18 cellular contexts compared by ENCODE assay signal in the genomic region with DNA sequence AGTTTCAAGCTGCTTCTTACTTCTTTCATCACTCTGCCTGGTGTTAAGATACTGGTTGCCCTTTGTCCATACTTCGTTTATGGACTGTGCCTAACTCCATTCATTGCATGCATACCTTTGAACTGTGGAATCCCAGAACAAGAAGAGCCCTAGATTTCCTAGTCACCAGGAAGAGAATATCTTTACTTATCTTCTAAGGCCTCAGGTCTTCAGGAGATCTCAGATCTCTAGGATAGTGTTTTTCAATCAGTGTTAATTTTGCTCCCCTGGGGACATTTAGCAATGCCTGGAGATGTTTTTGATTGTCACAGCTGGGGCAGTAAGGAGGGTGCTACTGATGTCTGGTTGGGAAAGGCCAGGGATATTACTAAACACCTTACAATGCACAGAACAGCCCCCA. TPM values are rescaled to one million over a fixed set of nuclear protein-coding genes. Genes with fewer than 3 reads are reported as not detected.
"Had no signal": no experiment of that assay in that cellular context is flagged by ENCODE, and none has a peak within 500 bp of the region (broad histone marks: within the 10 kb centered on the region; RNA-seq: fewer than 3 reads in every experiment).

No MANE protein-coding gene starts in this region.

- ATAC-seq: activated CD4-positive, alpha-beta T cell treated with anti-CD3 and anti-CD28 coated beads for 36 hours; gastroesophageal sphincter; stimulated activated naive CD8-positive, alpha-beta T cell treated with anti-CD3 and anti-CD28 coated beads, Interleukin-15, amount 100 ng/mL, for 72 hours had no signal

- H3K36me3 Mint-ChIP-seq: activated CD4-positive, alpha-beta memory T cell treated with anti-CD3 and anti-CD28 coated beads for 36 hours; activated naive CD8-positive, alpha-beta T cell treated with anti-CD3 and anti-CD28 coated beads for 36 hours; memory B cell; naive B cell; stimulated activated effector memory CD8-positive, alpha-beta T cell treated with anti-CD3 and anti-CD28 coated beads, Interleukin-12 subunit alpha, Interleukin-12 subunit beta, amount 100 ng/mL, for 72 hours had no signal

- H3K36me3 ChIP-seq: gastroesophageal sphincter, tibial artery had no signal

- H3K9me3 Mint-ChIP-seq: activated B cell treated with CpG ODN at 0.5 μM for 24 hours; activated CD4-positive, alpha-beta memory T cell treated with anti-CD3 and anti-CD28 coated beads for 36 hours; activated naive CD8-positive, alpha-beta T cell treated with anti-CD3 and anti-CD28 coated beads for 36 hours; memory B cell; naive B cell; stimulated activated effector memory CD8-positive, alpha-beta T cell treated with anti-CD3 and anti-CD28 coated beads, Interleukin-12 subunit alpha, Interleukin-12 subunit beta, amount 100 ng/mL, for 72 hours; stimulated activated naive CD8-positive, alpha-beta T cell treated with anti-CD3 and anti-CD28 coated beads, Interleukin-15, amount 100 ng/mL, for 72 hours; T-helper 1 cell treated with Interleukin-12 subunit alpha and Interleukin-12 subunit beta and Interleukin-4 antibody, amounts not matched to agents 30 μg/mL and 1 μg/mL, for 36 hours had no signal

- H3K4me3 Mint-ChIP-seq: activated B cell treated with CpG ODN at 0.5 μM for 24 hours; activated CD4-positive, alpha-beta memory T cell treated with anti-CD3 and anti-CD28 coated beads for 36 hours; activated CD4-positive, alpha-beta T cell treated with anti-CD3 and anti-CD28 coated beads for 36 hours; activated naive CD8-positive, alpha-beta T cell treated with anti-CD3 and anti-CD28 coated beads for 36 hours; memory B cell; naive B cell; stimulated activated effector memory CD8-positive, alpha-beta T cell treated with anti-CD3 and anti-CD28 coated beads, Interleukin-12 subunit alpha, Interleukin-12 subunit beta, amount 100 ng/mL, for 72 hours; stimulated activated naive CD8-positive, alpha-beta T cell treated with anti-CD3 and anti-CD28 coated beads, Interleukin-15, amount 100 ng/mL, for 72 hours; T-helper 1 cell treated with Interleukin-12 subunit alpha and Interleukin-12 subunit beta and Interleukin-4 antibody, amounts not matched to agents 30 μg/mL and 1 μg/mL, for 36 hours had no signal

- H3K27me3 Mint-ChIP-seq: activated B cell treated with CpG ODN at 0.5 μM for 24 hours; activated CD4-positive, alpha-beta memory T cell treated with anti-CD3 and anti-CD28 coated beads for 36 hours; activated naive CD8-positive, alpha-beta T cell treated with anti-CD3 and anti-CD28 coated beads for 36 hours had no signal

- H3K4me1 ChIP-seq: gastroesophageal sphincter, tibial artery had no signal

- H3K27me3 ChIP-seq: gastroesophageal sphincter, tibial artery had no signal

- H3K4me3 ChIP-seq: gastroesophageal sphincter, tibial artery had no signal

- DNase-seq: activated B cell treated with CpG ODN at 0.5 μM for 24 hours; activated CD4-positive, alpha-beta memory T cell treated with anti-CD3 and anti-CD28 coated beads for 36 hours; activated CD4-positive, alpha-beta T cell treated with anti-CD3 and anti-CD28 coated beads for 36 hours; activated naive CD4-positive, alpha-beta T cell treated with Interleukin-2 at 50 U/mL for 16 hours; activated naive CD8-positive, alpha-beta T cell treated with anti-CD3 and anti-CD28 coated beads for 36 hours; activated T-cell treated with anti-CD3 and anti-CD28 coated beads, Interleukin-2, amount 50 U/mL, for 48 hours; head of caudate nucleus; naive B cell; right cardiac atrium; stimulated activated CD4-positive, alpha-beta T cell treated with anti-CD3 and anti-CD28 coated beads, Interleukin-1b, Interleukin-23, amount 100 ng/mL, for 48 hours; stimulated activated naive CD8-positive, alpha-beta T cell treated with anti-CD3 and anti-CD28 coated beads, Interleukin-15, amount 100 ng/mL, for 72 hours; T1000; tibial artery had no signal

- H3K27ac ChIP-seq: epithelial cell of prostate, gastroesophageal sphincter, tibial artery had no signal

- H3K9me3 ChIP-seq: gastroesophageal sphincter, tibial artery had no signal

- H3K4me1 Mint-ChIP-seq: activated B cell treated with CpG ODN at 0.5 μM for 24 hours; activated CD4-positive, alpha-beta T cell treated with anti-CD3 and anti-CD28 coated beads for 36 hours; activated naive CD8-positive, alpha-beta T cell treated with anti-CD3 and anti-CD28 coated beads for 36 hours; stimulated activated effector memory CD8-positive, alpha-beta T cell treated with anti-CD3 and anti-CD28 coated beads, Interleukin-12 subunit alpha, Interleukin-12 subunit beta, amount 100 ng/mL, for 72 hours; stimulated activated naive CD8-positive, alpha-beta T cell treated with anti-CD3 and anti-CD28 coated beads, Interleukin-15, amount 100 ng/mL, for 72 hours had no signal

- H3K27ac Mint-ChIP-seq: activated B cell treated with CpG ODN at 0.5 μM for 24 hours; activated CD4-positive, alpha-beta memory T cell treated with anti-CD3 and anti-CD28 coated beads for 36 hours; activated CD4-positive, alpha-beta T cell treated with anti-CD3 and anti-CD28 coated beads for 36 hours; activated naive CD8-positive, alpha-beta T cell treated with anti-CD3 and anti-CD28 coated beads for 36 hours; memory B cell; stimulated activated effector memory CD8-positive, alpha-beta T cell treated with anti-CD3 and anti-CD28 coated beads, Interleukin-12 subunit alpha, Interleukin-12 subunit beta, amount 100 ng/mL, for 72 hours; T-helper 1 cell treated with Interleukin-12 subunit alpha and Interleukin-12 subunit beta and Interleukin-4 antibody, amounts not matched to agents 30 μg/mL and 1 μg/mL, for 36 hours had no signal

RNA-seq across cellular contexts. Expression of a gene that starts 35.5 kb away (rescaled TPM):
- total RNA-seq: activated B cell treated with CpG ODN at 0.5 μM for 24 hours; activated CD4-positive, alpha-beta memory T cell treated with anti-CD3 and anti-CD28 coated beads for 36 hours had no signal
